Comparison of ENCODE assay signal across 8 cellular contexts in genomic region chr2:12718662-12719399, GRCh38. TPM values are rescaled to one million over a fixed set of nuclear protein-coding genes. Genes with fewer than 3 reads are reported as not detected.
DNase-seq lines count a peak whose midpoint lies in the region; ATAC-seq and TF ChIP-seq lines count a peak whose summit lies in the region.

No MANE protein-coding gene starts in this region.

- DNase-seq in NCI-H1105 treated with DMSO at 0.1 percent for 48 hours (lab: John Stamatoyannopoulos, UW): peak; percentile 32
- DNase-seq in NCI-H1105 (lab: John Stamatoyannopoulos, UW): no peak
- no peak for DNase-seq in activated B cell treated with CpG ODN at 0.5 μM for 24 hours
- no peak for DNase-seq in effector memory CD8-positive, alpha-beta T cell
- no peak for DNase-seq in neural crest cell (ENCODE audit: low read depth, low spot score)
- DNase-seq in putamen (ENCODE audit: low spot score): no peak
- DNase-seq in NCI-H2029 (lab: John Stamatoyannopoulos, UW): no peak

- H3K9me3 Mint-ChIP-seq in activated B cell treated with CpG ODN at 0.5 μM for 24 hours (no peaks in the 10 kb centered on the region), neural crest cell (no peaks in the 10 kb centered on the region)
- no peaks in the 10 kb centered on the region for H3K9me3 Mint-ChIP-seq in effector memory CD8-positive, alpha-beta T cell

- peak overlapping the region; percentile 91 for H3K27ac Mint-ChIP-seq in activated B cell treated with CpG ODN at 0.5 μM for 24 hours
- peak overlapping the region; percentile 96 to 97 for H3K27ac Mint-ChIP-seq in effector memory CD8-positive, alpha-beta T cell
- peak overlapping the region; percentile 99 for H3K27ac Mint-ChIP-seq in neural crest cell (ENCODE audit: unreplicated experiment)

- CTCF ChIA-PET in activated B cell treated with CpG ODN at 0.5 μM for 24 hours (lab: Charles Lee): interaction anchor here (0.8 to 4.2 kb wide), 5 partner anchors 213 to 939 kb away, joined by 3 to 50 read pairs (median 18); no protein-coding TSS in a partner anchor

- H3K4me1 Mint-ChIP-seq in activated B cell treated with CpG ODN at 0.5 μM for 24 hours (peaks cover 64% of the 10 kb centered on the region), neural crest cell (peaks cover 67% of the 10 kb centered on the region)
- peaks cover 56 to 71% of the 10 kb centered on the region in 2 donors for H3K4me1 Mint-ChIP-seq in effector memory CD8-positive, alpha-beta T cell (ENCODE audit: low read depth in 2 of 2)

- no peak for ATAC-seq in activated B cell treated with CpG ODN at 0.5 μM for 24 hours (ENCODE audit: low read depth)
- ATAC-seq in effector memory CD8-positive, alpha-beta T cell (replicated peaks): no peak
- ATAC-seq in HG02981 (IDR thresholded peaks at IDR 0.05; ENCODE audit: unreplicated experiment): no peak

- H3K4me3 Mint-ChIP-seq in activated B cell treated with CpG ODN at 0.5 μM for 24 hours (peak overlapping the region; percentile 97), neural crest cell (peak overlapping the region; percentile 98)
- H3K4me3 Mint-ChIP-seq in effector memory CD8-positive, alpha-beta T cell: peak overlapping the region; percentile 98 to 100

- H3K27me3 Mint-ChIP-seq in activated B cell treated with CpG ODN at 0.5 μM for 24 hours: no peaks in the 10 kb centered on the region
- H3K27me3 Mint-ChIP-seq in effector memory CD8-positive, alpha-beta T cell: no peaks in the 10 kb centered on the region
- no peaks in the 10 kb centered on the region for H3K27me3 Mint-ChIP-seq in neural crest cell (ENCODE audit: low read depth)

- peaks cover 31% of the 10 kb centered on the region for H3K36me3 Mint-ChIP-seq in activated B cell treated with CpG ODN at 0.5 μM for 24 hours (ENCODE audit: low read depth)
- peaks cover 30% of the 10 kb centered on the region for H3K36me3 Mint-ChIP-seq in effector memory CD8-positive, alpha-beta T cell (ENCODE audit: insufficient read depth)
- peaks cover 4% of the 10 kb centered on the region for H3K36me3 Mint-ChIP-seq in neural crest cell (ENCODE audit: low read depth)

- POLR2A ChIA-PET in activated B cell treated with CpG ODN at 0.5 μM for 24 hours (lab: Charles Lee): interaction anchor here (3.8 kb wide), 1 partner anchor 10 kb away, joined by 33 read pairs; no protein-coding TSS in a partner anchor

- no peak for TF ChIP-seq CTCF in activated B cell treated with CpG ODN at 0.5 μM for 24 hours (IDR thresholded peaks at IDR 0.05)
- TF ChIP-seq CTCF in neural crest cell (conservative IDR thresholded peaks at IDR 0.05): peak; percentile 27

- intact Hi-C loops in activated B cell treated with CpG ODN at 0.5 μM for 24 hours (cut with micrococcal nuclease): loop anchor here (5.0 to 10.0 kb wide), 11 partner anchors 217 to 1564 kb away; partner anchors contain the start of genes E2F6, ROCK2 and SLC66A3

RNA-seq across cellular contexts. Expression of gene TRIB2, which starts 2.1 kb away (rescaled TPM):
- total RNA-seq in activated B cell treated with CpG ODN at 0.5 μM for 24 hours (17.7 and 19.3 TPM in 2 replicates), neural crest cell (73.6 and 74.3 TPM in 2 replicates)
